In the genomic region with DNA sequence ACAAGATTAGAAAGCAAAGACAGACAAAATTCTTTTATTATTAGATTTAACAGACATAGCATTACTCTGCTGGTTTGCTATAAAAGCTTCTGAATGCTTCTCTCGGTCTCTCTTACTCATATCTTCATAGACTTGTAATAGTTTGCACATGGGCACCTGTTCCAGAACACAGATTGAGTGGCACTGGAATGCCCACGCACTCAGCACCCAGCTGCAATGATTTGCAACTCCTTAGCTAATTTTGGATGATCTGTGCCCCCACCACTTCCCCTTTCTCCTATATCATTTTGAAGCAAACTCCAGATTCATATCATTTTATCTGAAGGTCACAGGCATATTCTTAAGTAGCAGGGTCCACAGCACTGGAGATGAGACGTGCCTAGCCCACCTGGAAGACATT, we compare ENCODE assay signal across 14 cellular contexts.
A peak's percentile ranks its signal among the peaks of the same experiment; 100 is the strongest.
DNase-seq lines count a peak whose midpoint lies in the region; ATAC-seq and TF ChIP-seq lines count a peak whose summit lies in the region.
"Had no signal": no experiment of that assay in that cellular context is flagged by ENCODE, and none has a peak within 500 bp of the region (broad histone marks: within the 10 kb centered on the region; RNA-seq: fewer than 3 reads in every experiment).

No MANE protein-coding gene starts in this region.

- H3K4me3 Mint-ChIP-seq in activated CD8-positive, alpha-beta T cell treated with anti-CD3 and anti-CD28 coated beads, Interleukin-2, amount 10 ng/mL, durations not matched to agents 7 days and 5 days, result no peak overlapping the region

- no peaks in the 10 kb centered on the region for H3K9me2 ChIP-seq in DOHH2 (replicated peaks; ENCODE audit: control insufficient read depth, low read length)

- peak overlapping the region in 6 of 11 experiments; percentile 29 to 69 (median 52); a peak in 9 of 22 replicates for H3K9ac ChIP-seq in BLaER1 treated with 17β-estradiol and CSF1 and Interleukin-3, amounts not matched to agents 10 nM and 100 nM

- no peaks in the 10 kb centered on the region for H3K36me3 ChIP-seq in BLaER1 treated with 17β-estradiol and CSF1 and Interleukin-3, amounts not matched to agents 10 nM and 100 nM
- H3K36me3 ChIP-seq in DOHH2 (ENCODE audit: control insufficient read depth, low read length) (no peaks in the 10 kb centered on the region), sigmoid colon (no peaks in the 10 kb centered on the region)

- no peaks in the 10 kb centered on the region for H3K4me1 Mint-ChIP-seq in activated CD8-positive, alpha-beta T cell treated with anti-CD3 and anti-CD28 coated beads, Interleukin-2, amount 10 ng/mL, durations not matched to agents 7 days and 5 days (ENCODE audit: low read depth)

- H3K36me3 Mint-ChIP-seq in activated CD8-positive, alpha-beta T cell treated with anti-CD3 and anti-CD28 coated beads, Interleukin-2, amount 10 ng/mL, durations not matched to agents 7 days and 5 days (ENCODE audit: low read depth), result no peaks in the 10 kb centered on the region

- no peak for ATAC-seq in activated CD8-positive, alpha-beta T cell treated with anti-CD3 and anti-CD28 coated beads, Interleukin-2, amount 10 ng/mL, durations not matched to agents 7 days and 5 days
- ATAC-seq: K562 had no signal

- H3K27ac ChIP-seq in BLaER1 treated with 17β-estradiol and CSF1 and Interleukin-3, amounts not matched to agents 10 nM and 100 nM, result peak overlapping the region in 9 of 11 experiments; percentile 32 to 82 (median 66); a peak in 16 of 22 replicates
- H3K27ac ChIP-seq in DOHH2 (ENCODE audit: low read depth, low read length) (no peak overlapping the region), sigmoid colon (no peak overlapping the region)

- no peaks in the 10 kb centered on the region for H3K27me3 ChIP-seq in BLaER1 treated with 17β-estradiol and CSF1 and Interleukin-3, amounts not matched to agents 10 nM and 100 nM
- H3K27me3 ChIP-seq in DOHH2 (ENCODE audit: control insufficient read depth, low read length) (no peaks in the 10 kb centered on the region), sigmoid colon (peaks cover 0 to 10% (median 0%) of the 10 kb centered on the region in 3 donors)

- intact Hi-C loops in sigmoid colon (cut with DNase I), result no loop called here

- no peak overlapping the region for H3K27ac Mint-ChIP-seq in activated CD8-positive, alpha-beta T cell treated with anti-CD3 and anti-CD28 coated beads, Interleukin-2, amount 10 ng/mL, durations not matched to agents 7 days and 5 days

- no peaks in the 10 kb centered on the region for H3K9me3 Mint-ChIP-seq in activated CD8-positive, alpha-beta T cell treated with anti-CD3 and anti-CD28 coated beads, Interleukin-2, amount 10 ng/mL, durations not matched to agents 7 days and 5 days (ENCODE audit: insufficient read depth)

- peaks cover 11 to 32% (median 24%) of the 10 kb centered on the region in 10 experiments for H3K4me1 ChIP-seq in BLaER1 treated with 17β-estradiol and CSF1 and Interleukin-3, amounts not matched to agents 10 nM and 100 nM
- H3K4me1 ChIP-seq in DOHH2 (ENCODE audit: control insufficient read depth, low read length) (peaks cover 9% of the 10 kb centered on the region), sigmoid colon (no peaks in the 10 kb centered on the region)

- CTCF ChIA-PET in activated CD8-positive, alpha-beta T cell treated with anti-CD3 and anti-CD28 coated beads, Interleukin-2, amount 10 ng/mL, durations not matched to agents 7 days and 5 days (lab: Charles Lee), result no interaction called here

- H3K27me3 Mint-ChIP-seq in activated CD8-positive, alpha-beta T cell treated with anti-CD3 and anti-CD28 coated beads, Interleukin-2, amount 10 ng/mL, durations not matched to agents 7 days and 5 days (ENCODE audit: low read depth), result peaks cover 5% of the 10 kb centered on the region

- no peaks in the 10 kb centered on the region for H3K79me2 ChIP-seq in DOHH2 (ENCODE audit: control insufficient read depth, low read length)

- H3K4me3 ChIP-seq in BLaER1 treated with 17β-estradiol and CSF1 and Interleukin-3, amounts not matched to agents 10 nM and 100 nM, result no peak overlapping the region
- peak overlapping the region; percentile 27 for H3K4me3 ChIP-seq in DOHH2 (ENCODE audit: low read length)
- H3K4me3 ChIP-seq in sigmoid colon, result no peak overlapping the region
- H3K4me3 ChIP-seq: K562 had no signal

- POLR2A ChIA-PET in activated CD8-positive, alpha-beta T cell treated with anti-CD3 and anti-CD28 coated beads, Interleukin-2, amount 10 ng/mL, durations not matched to agents 7 days and 5 days (lab: Charles Lee), result no interaction called here

- H3K4me2 ChIP-seq in BLaER1 treated with 17β-estradiol and CSF1 and Interleukin-3, amounts not matched to agents 10 nM and 100 nM, result peak overlapping the region; percentile 49 to 84 (median 66); a peak in 21 of 22 replicates
- H3K4me2 ChIP-seq in DOHH2 (ENCODE audit: low read length), result peak overlapping the region; percentile 39

- 48 to 83% methylated on average over 3 of the region's 3 CpGs for WGBS in sigmoid colon, 2 donors

- DNase-seq in NAMALWA (ENCODE audit: low spot score) (peak; percentile 20), germinal center (ENCODE audit: low spot score) (peak; percentile 69), sigmoid colon (no peak), hippocampal formation (lab: John Stamatoyannopoulos, UW) (no peak)
- no peak for DNase-seq in activated CD8-positive, alpha-beta T cell treated with anti-CD3 and anti-CD28 coated beads, Interleukin-2, amount 10 ng/mL, durations not matched to agents 7 days and 5 days
- DNase-seq: COR-L47, NCI-H187 treated with DMSO at 0.1 percent for 48 hours, NCI-H510A, OCI-M1, RPMI8226, T-helper 1 cell had no signal

- TF ChIP-seq CTCF in DOHH2 (IDR thresholded peaks at IDR 0.05; ENCODE audit: low read depth, low read length, poor library complexity, severe bottlenecking), result no peak
- no peak for TF ChIP-seq CTCF in sigmoid colon (IDR thresholded peaks at IDR 0.05)

- H3K9me3 ChIP-seq in BLaER1 treated with 17β-estradiol and CSF1 and Interleukin-3, amounts not matched to agents 10 nM and 100 nM (replicated peaks in 1 of 11), result no peaks in the 10 kb centered on the region
- H3K9me3 ChIP-seq in DOHH2 (ENCODE audit: control insufficient read depth, insufficient read depth, low read length) (no peaks in the 10 kb centered on the region), sigmoid colon (no peaks in the 10 kb centered on the region)

- H4K20me1 ChIP-seq in BLaER1 treated with 17β-estradiol and CSF1 and Interleukin-3, amounts not matched to agents 10 nM and 100 nM, result no peaks in the 10 kb centered on the region
- H4K20me1 ChIP-seq in DOHH2 (ENCODE audit: control insufficient read depth, insufficient read depth, low read depth, low read length), result no peaks in the 10 kb centered on the region

- TF ChIP-seq EP300 in sigmoid colon (IDR thresholded peaks at IDR 0.05), result no peak

- H3F3A ChIP-seq in DOHH2 (ENCODE audit: control insufficient read depth, insufficient read depth), result no peaks in the 10 kb centered on the region

- no peak for TF ChIP-seq POLR2A in sigmoid colon (IDR thresholded peaks at IDR 0.05)

Comparison
In these comparisons a context has a peak if more than half of its experiments do, and no peak if none do; other contexts are left out.
1. H3K27ac ChIP-seq: peak in BLaER1 treated with 17β-estradiol and CSF1 and Interleukin-3, amounts not matched to agents 10 nM and 100 nM (9 of 11); none in DOHH2 (single experiment) and sigmoid colon (0 of 4).
2. DNase-seq: peak in NAMALWA (single experiment) and germinal center (single experiment); none in sigmoid colon (single experiment), hippocampal formation (0 of 2) and activated CD8-positive, alpha-beta T cell treated with anti-CD3 and anti-CD28 coated beads, Interleukin-2, amount 10 ng/mL, durations not matched to agents 7 days and 5 days (single experiment).